Comparison of ENCODE assay signal across 9 cellular contexts in the genomic region with DNA sequence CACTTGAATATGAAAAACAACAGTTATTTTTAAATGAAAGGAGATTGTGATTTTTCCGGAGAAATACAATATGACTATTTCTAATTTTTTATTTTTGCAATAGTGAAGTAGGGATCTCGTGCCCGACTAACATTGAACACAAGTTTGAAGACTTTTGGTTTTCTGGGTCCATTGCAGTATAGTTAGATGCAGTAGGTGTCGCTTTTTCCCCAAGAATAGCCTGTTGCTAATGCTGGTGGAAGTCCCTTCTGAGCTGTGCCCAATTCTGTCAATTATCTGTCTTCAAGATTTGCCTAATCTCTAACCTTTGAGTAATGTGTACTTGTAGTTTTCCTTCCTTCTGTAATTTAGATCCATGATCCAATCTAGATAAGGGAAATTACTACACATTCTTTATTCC. TPM values are rescaled to one million over a fixed set of nuclear protein-coding genes. Genes with fewer than 3 reads are reported as not detected.
A peak's percentile ranks its signal among the peaks of the same experiment; 100 is the strongest.
DNase-seq lines count a peak whose midpoint lies in the region; ATAC-seq and TF ChIP-seq lines count a peak whose summit lies in the region.
"Had no signal": no experiment of that assay in that cellular context is flagged by ENCODE, and none has a peak within 500 bp of the region (broad histone marks: within the 10 kb centered on the region; RNA-seq: fewer than 3 reads in every experiment).

No MANE protein-coding gene starts in this region.

- 12% methylated on average over 4 of the region's 4 CpGs for WGBS in right lobe of liver (ENCODE audit: insufficient coverage, low coverage, low lambda C conversion rate, missing lambda C conversion rate)

- H3K4me2 ChIP-seq in OCI-LY3 (ENCODE audit: low read length), result no peak overlapping the region; the same call in 1 of the 2 replicates

- no peaks in the 10 kb centered on the region for H4K20me1 ChIP-seq in OCI-LY3 (ENCODE audit: insufficient read depth, low read length)

- no peak overlapping the region for H3K4me3 ChIP-seq in Jurkat, Clone E6-1 (ENCODE audit: low read length)
- H3K4me3 ChIP-seq in OCI-LY3 (ENCODE audit: low read length), result no peak overlapping the region
- no peak overlapping the region for H3K4me3 ChIP-seq in right lobe of liver
- no peak overlapping the region for H3K4me3 ChIP-seq in uterus

- ATAC-seq in GM19452 (IDR thresholded peaks at IDR 0.05; ENCODE audit: unreplicated experiment) (peak; percentile 78), right lobe of liver (peak; percentile 78 to 90 (median 87)), HG03571 (IDR thresholded peaks at IDR 0.05; ENCODE audit: unreplicated experiment) (no peak)

- H3K79me2 ChIP-seq in OCI-LY3 (ENCODE audit: low read length), result no peaks in the 10 kb centered on the region

- DNase-seq in EH (ENCODE audit: low read depth), result peak; percentile 74
- DNase-seq in Jurkat, Clone E6-1 (ENCODE audit: low read depth, low spot score), result peak; percentile 57
- peak; percentile 64 for DNase-seq in dedifferentiated amniotic fluid mesenchymal stem cell (ENCODE audit: extremely low spot score)
- DNase-seq in right lobe of liver, result no peak
- DNase-seq in uterus, result no peak
- DNase-seq: activated naive CD8-positive, alpha-beta T cell treated with anti-CD3 and anti-CD28 coated beads, Interleukin-2, amount 10 ng/mL, durations not matched to agents 7 days and 5 days had no signal

- H3K27me3 ChIP-seq in OCI-LY3 (ENCODE audit: low read depth, low read length) (peaks cover 43% of the 10 kb centered on the region), right lobe of liver (no peaks in the 10 kb centered on the region), uterus (no peaks in the 10 kb centered on the region)

- H3K27ac ChIP-seq in OCI-LY3 (ENCODE audit: low read length) (no peak overlapping the region), right lobe of liver (no peak overlapping the region), uterus (no peak overlapping the region)

- TF ChIP-seq CTCF in OCI-LY3 (IDR thresholded peaks at IDR 0.05; ENCODE audit: low read depth, low read length), result peak; percentile 90
- peak; percentile 62 to 77 (median 72) for TF ChIP-seq CTCF in right lobe of liver (IDR thresholded peaks at IDR 0.05)
- TF ChIP-seq CTCF in uterus (IDR thresholded peaks at IDR 0.05), result peak in 3 of 4 experiments; percentile 7 to 48 (median 33)

- TF ChIP-seq POLR2A in right lobe of liver (IDR thresholded peaks at IDR 0.05) (no peak), uterus (IDR thresholded peaks at IDR 0.05) (no peak)

- no peaks in the 10 kb centered on the region for H3K36me3 ChIP-seq in OCI-LY3 (replicated peaks; ENCODE audit: low read depth, low read length)
- H3K36me3 ChIP-seq in right lobe of liver, result no peaks in the 10 kb centered on the region
- H3K36me3 ChIP-seq in uterus, result no peaks in the 10 kb centered on the region

- no peaks in the 10 kb centered on the region for H3K9me3 ChIP-seq in OCI-LY3 (ENCODE audit: insufficient read depth, low read length)
- H3K9me3 ChIP-seq in right lobe of liver, result no peaks in the 10 kb centered on the region
- H3K9me3 ChIP-seq in uterus, result no peaks in the 10 kb centered on the region

- intact Hi-C loops in right lobe of liver (cut with DNase I) (no loop called here), uterus (cut with DNase I; ENCODE audit: low total_unique reads) (no loop called here)

- no peaks in the 10 kb centered on the region for H3K4me1 ChIP-seq in OCI-LY3 (ENCODE audit: low read length)
- H3K4me1 ChIP-seq in right lobe of liver, result no peaks in the 10 kb centered on the region
- no peaks in the 10 kb centered on the region for H3K4me1 ChIP-seq in uterus

- H2AFZ ChIP-seq in OCI-LY3 (ENCODE audit: low read depth, low read length), result no peak overlapping the region

- H3K9ac ChIP-seq in OCI-LY3 (ENCODE audit: low read length), result no peak overlapping the region

RNA-seq across cellular contexts. Expression of a gene that starts 36.5 kb away (rescaled TPM):
- polyA plus RNA-seq in Jurkat, Clone E6-1 (2012; ENCODE audit: insufficient read depth, insufficient read length), result 7.9 TPM
- total RNA-seq in right lobe of liver, result 1 to 10 TPM; 1.1 to 2.3 (median 1.6) TPM
- total RNA-seq in uterus, result 10 to 100 TPM in 1 of 4 donors, 1 to 10 TPM in 3; 1.3 to 14.5 (median 4.8) TPM

RNA-seq across cellular contexts. Expression of a gene that starts 42.4 kb away (rescaled TPM):
- polyA plus RNA-seq in Jurkat, Clone E6-1 (2012; ENCODE audit: insufficient read depth, insufficient read length), result not detected
- not detected for total RNA-seq in right lobe of liver
- total RNA-seq in uterus, result under 1 TPM in 2 of 4 donors, not detected in 2; 0.49 to 0.76 TPM
- total RNA-seq: activated naive CD8-positive, alpha-beta T cell treated with anti-CD3 and anti-CD28 coated beads, Interleukin-2, amount 10 ng/mL, durations not matched to agents 7 days and 5 days had no signal

Comparison
In these comparisons a context has a peak if more than half of its experiments do, and no peak if none do; other contexts are left out.
1. DNase-seq: peak in EH (single experiment), Jurkat, Clone E6-1 (single experiment) and dedifferentiated amniotic fluid mesenchymal stem cell (single experiment); none in right lobe of liver (0 of 3) and uterus (0 of 2).
2. CTCF ChIP-seq: peak in every context shown above with its lines; median percentile 90 in OCI-LY3; 72 in right lobe of liver; 33 in uterus.